Comparison of ENCODE assay signal across 8 cellular contexts in the genomic region with DNA sequence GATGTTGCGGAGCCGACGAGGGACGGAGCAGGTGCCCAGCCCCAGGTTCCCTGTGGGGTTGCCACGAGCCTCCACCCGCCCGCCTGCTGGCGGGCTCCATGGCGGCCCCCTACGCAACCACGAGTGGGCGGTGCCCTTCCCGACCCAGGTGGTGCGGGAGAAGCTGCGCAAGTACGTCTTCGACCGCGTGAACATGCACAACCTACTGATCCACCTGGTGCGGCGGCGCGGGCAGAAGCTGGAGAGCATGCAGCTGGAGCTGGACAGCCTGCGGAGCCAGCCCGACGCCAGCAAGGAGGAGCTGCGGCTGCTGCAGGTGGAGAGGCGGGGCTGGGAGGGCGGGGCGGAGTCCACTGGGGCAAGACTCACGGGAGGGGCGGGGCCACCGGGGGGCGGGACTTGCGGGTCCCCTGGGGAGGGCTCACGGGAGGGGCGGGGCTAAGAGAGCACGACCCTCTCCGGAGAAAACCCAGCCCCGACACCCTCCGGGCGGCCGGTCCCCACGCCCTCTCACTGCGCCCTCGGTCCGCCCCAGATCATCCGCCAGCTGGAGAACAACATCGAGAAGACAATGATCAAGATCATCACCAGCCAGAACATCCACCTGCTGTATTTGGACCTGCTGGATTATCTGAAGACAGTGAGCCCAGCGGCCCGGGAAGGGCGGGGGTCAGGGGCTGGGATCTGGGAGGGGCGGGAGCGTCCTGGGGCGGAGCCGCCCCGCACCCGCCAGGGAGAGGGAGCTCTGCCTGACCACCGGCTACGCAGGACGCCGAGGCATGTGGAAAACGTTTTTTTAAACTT. TPM values are rescaled to one million over a fixed set of nuclear protein-coding genes. Genes with fewer than 3 reads are reported as not detected.
DNase-seq lines count a peak whose midpoint lies in the region; ATAC-seq and TF ChIP-seq lines count a peak whose summit lies in the region.

No MANE protein-coding gene starts in this region.

- no peak overlapping the region for H3K18ac ChIP-seq in IMR-90 (ENCODE audit: low read depth, low read length)

- H3F3A ChIP-seq in PC-3 (ENCODE audit: low read length, unreplicated experiment): no peaks in the 10 kb centered on the region

- H3K4me3 ChIP-seq in IMR-90 (ENCODE audit: insufficient read depth, low read depth, low read length) (peak overlapping the region; percentile 37), PC-3 (ENCODE audit: low read length) (peak overlapping the region; percentile 69), brain microvascular endothelial cell (ENCODE audit: low read depth, low read length) (no peak overlapping the region)

- in situ Hi-C loops in IMR-90 (cut with MboI; ENCODE audit: low sequenced_read_pairs): no loop called here
- in situ Hi-C loops in brain microvascular endothelial cell (cut with HindIII; ENCODE audit: low pct_ligation_motif_present, low sequenced_read_pairs): loop anchor here (25.0 kb wide), 1 partner anchor 237 kb away; a partner anchor contains a TSS

- H3K9me1 ChIP-seq in IMR-90 (ENCODE audit: insufficient read depth, low read length): no peaks in the 10 kb centered on the region

- H3K4me2 ChIP-seq in IMR-90 (ENCODE audit: low read depth, low read length) (peak overlapping the region; percentile 88), PC-3 (ENCODE audit: low read length) (peak overlapping the region; percentile 95)

- H3K79me2 ChIP-seq in PC-3 (ENCODE audit: low read length): no peaks in the 10 kb centered on the region

- dilution Hi-C loops in IMR-90 (cut with HindIII; ENCODE audit: low sequenced_read_pairs, unreplicated experiment): no loop called here

- no peak overlapping the region for H2AK5ac ChIP-seq in IMR-90 (ENCODE audit: low read depth, low read length)

- H3K56ac ChIP-seq in IMR-90 (ENCODE audit: extremely low read depth, insufficient read depth, low read length): no peak overlapping the region

- H2BK120ac ChIP-seq in IMR-90 (ENCODE audit: low read depth, low read length): no peak overlapping the region

- H2BK20ac ChIP-seq in IMR-90 (ENCODE audit: low read depth, low read length): no peak overlapping the region

- H3K36me3 ChIP-seq in IMR-90 (ENCODE audit: control insufficient read depth, insufficient read depth, low read length) (no peaks in the 10 kb centered on the region), PC-3 (ENCODE audit: low read depth, low read length) (no peaks in the 10 kb centered on the region), brain microvascular endothelial cell (replicated peaks) (no peaks in the 10 kb centered on the region)

- intact Hi-C loops in IMR-90 (cut with micrococcal nuclease) (no loop called here), PC-3 (cut with micrococcal nuclease) (loop anchor here (1.0 kb wide), 1 partner anchor 9 kb away; a partner anchor contains a TSS)

- no peak overlapping the region for H3K14ac ChIP-seq in IMR-90 (replicated peaks; ENCODE audit: low read depth, low read length)

- no peak overlapping the region for H4K5ac ChIP-seq in IMR-90 (ENCODE audit: low read depth, low read length)

- no peak overlapping the region for H3K4ac ChIP-seq in IMR-90 (ENCODE audit: low read depth, low read length)

- H3K79me1 ChIP-seq in IMR-90 (ENCODE audit: low read depth in 1 of 2, low read length in 2 of 2): no peaks in the 10 kb centered on the region

- H3K27ac ChIP-seq in IMR-90 (ENCODE audit: insufficient read depth, low read length): no peak overlapping the region
- H3K27ac ChIP-seq in PC-3 (ENCODE audit: low read length): no peak overlapping the region
- H3K27ac ChIP-seq in epithelial cell of prostate: no peak overlapping the region
- H3K27ac ChIP-seq in brain microvascular endothelial cell: no peak overlapping the region

- no peak overlapping the region for H2AK9ac ChIP-seq in IMR-90 (replicated peaks; ENCODE audit: low read depth, low read length, poor library complexity)

- CTCF ChIA-PET in IMR-90 (lab: Yijun Ruan, JAX): no interaction called here
- CTCF ChIA-PET in PC-3 (lab: Charles Lee): interaction anchor here (0.6 to 1.1 kb wide), 3 partner anchors 42 to 247 kb away, joined by 3 to 4 read pairs (median 3); a partner anchor contains a TSS

- H3K27me3 ChIP-seq in IMR-90 (ENCODE audit: control insufficient read depth, insufficient read depth, low read length): peaks cover 37% of the 10 kb centered on the region
- H3K27me3 ChIP-seq in PC-3 (ENCODE audit: low read length): no peaks in the 10 kb centered on the region
- H3K27me3 ChIP-seq in brain microvascular endothelial cell (replicated peaks): peaks cover 2% of the 10 kb centered on the region

- no peak overlapping the region for H2BK15ac ChIP-seq in IMR-90 (ENCODE audit: low read depth, low read length)

- DNase-seq in GF-D8 (lab: John Stamatoyannopoulos, UW) (peak; percentile 49), IMR-90 (peak; percentile 24), PC-3 (peak; percentile 78), activated T-cell treated with anti-CD3 and anti-CD28 coated beads for 24 hours (ENCODE audit: low read depth) (peak; percentile 81), epithelial cell of prostate (ENCODE audit: low read depth, low spot score) (peak; percentile 48), myocyte (ENCODE audit: low read depth) (peak; percentile 46), brain microvascular endothelial cell (no peak)
- DNase-seq in stimulated activated CD8-positive, alpha-beta memory T cell treated with anti-CD3 and anti-CD28 coated beads, Interleukin-7, amount 100 ng/mL, for 1 hour (ENCODE audit: low read depth in 2 of 2): peak; percentile 79 to 83

- ATAC-seq in IMR-90 (ENCODE audit: low read depth) (peak; percentile 80), PC-3 (peak; percentile 55)

- TF ChIP-seq RAD21 in IMR-90 (IDR thresholded peaks at IDR 0.05; ENCODE audit: low read length): no peak

- BruUV-seq in IMR-90 (replicated peaks; lab: Mats Ljungman, UMichigan): no TSS peak
- BruUV-seq in PC-3 (replicated peaks; lab: Mats Ljungman, UMichigan): no TSS peak

- H3K4me1 ChIP-seq in IMR-90 (ENCODE audit: control insufficient read depth, insufficient read depth, low read length) (peaks cover 10% of the 10 kb centered on the region), PC-3 (ENCODE audit: insufficient read depth, low read length) (peaks cover 20% of the 10 kb centered on the region)

- no peaks in the 10 kb centered on the region for H3K9me2 ChIP-seq in PC-3 (replicated peaks; ENCODE audit: low read length)

- no peak overlapping the region for H3K9ac ChIP-seq in IMR-90 (ENCODE audit: low read depth, low read length)
- no peak overlapping the region for H3K9ac ChIP-seq in PC-3 (ENCODE audit: low read length)

- 1% methylated on average over 12 of the region's 63 CpGs; no CpG with 5 or more reads in 1 of the 2 experiments for WGBS in IMR-90 (ENCODE audit: extremely low coverage in 2 of 2, insufficient read length in 1 of 2), 2 experiments

- H4K91ac ChIP-seq in IMR-90 (ENCODE audit: insufficient read depth, low read depth, low read length): no peak overlapping the region

- TF ChIP-seq CTCF in IMR-90 (conservative IDR thresholded peaks at IDR 0.05; ENCODE audit: low read depth, low read length): no peak
- TF ChIP-seq CTCF in PC-3 (conservative IDR thresholded peaks at IDR 0.05; ENCODE audit: low read depth, low read length): no peak
- TF ChIP-seq CTCF in brain microvascular endothelial cell (IDR thresholded peaks at IDR 0.05; ENCODE audit: low read depth, low read length, missing control alignments): no peak

- H2BK5ac ChIP-seq in IMR-90 (ENCODE audit: low read depth, low read length, poor library complexity, severe bottlenecking): no peak overlapping the region

- peak overlapping the region; percentile 84 for H2AFZ ChIP-seq in IMR-90 (replicated peaks; ENCODE audit: low read length, poor library complexity)
- peak overlapping the region; percentile 77 for H2AFZ ChIP-seq in PC-3 (ENCODE audit: low read length)

- H4K8ac ChIP-seq in IMR-90 (ENCODE audit: low read depth in 2 of 2, low read length in 2 of 2): no peak overlapping the region

- TF ChIP-seq POLR2A in IMR-90 (IDR thresholded peaks at IDR 0.05; ENCODE audit: low read depth, low read length): no peak

- H3K9me3 ChIP-seq in IMR-90 (ENCODE audit: control insufficient read depth, insufficient read depth, low read length): no peaks in the 10 kb centered on the region
- H3K9me3 ChIP-seq in PC-3 (ENCODE audit: low read length): no peaks in the 10 kb centered on the region

- POLR2A ChIA-PET in IMR-90 (lab: Charles Lee; ENCODE audit: unreplicated experiment): no interaction called here
- POLR2A ChIA-PET in PC-3 (lab: Charles Lee; ENCODE audit: unreplicated experiment): interaction anchor here (0.6 kb wide), 2 partner anchors 40 to 351 kb away, joined by 5 to 6 read pairs; no protein-coding TSS in a partner anchor

- H3K23ac ChIP-seq in IMR-90 (ENCODE audit: low read depth, low read length): no peak overlapping the region

- peaks cover 8% of the 10 kb centered on the region for H4K20me1 ChIP-seq in IMR-90 (ENCODE audit: insufficient read depth, low read length)
- H4K20me1 ChIP-seq in PC-3 (ENCODE audit: low read length): no peaks in the 10 kb centered on the region

RNA-seq across cellular contexts. Expression of a gene that starts 3.9 kb away (rescaled TPM):
- total RNA-seq in IMR-90 (2012; rRNA removed) (under 0.01 TPM in 1 of 2 replicates, not detected in the other), PC-3 (2014; rRNA removed) (0.87 and 1.2 TPM in 2 replicates), myocyte (0.70 and 3.4 TPM in 2 replicates)
- 0.29 and 0.44 TPM in 2 replicates for polyA plus RNA-seq in IMR-90 (2012; rRNA removed)
- 0.45 TPM in 1 of 2 replicates, not detected in the other for polyA plus RNA-seq in IMR-90 (2012; cell fraction: cytosol; rRNA removed)
- 5.5 and 7.3 TPM in 2 replicates for polyA plus RNA-seq in IMR-90 (2012; cell fraction: nucleus; rRNA removed; ENCODE audit: low replicate concordance)
- 1.7 TPM for polyA plus RNA-seq in myocyte (2012)

RNA-seq across cellular contexts. Expression of a gene that starts 7.7 kb away (rescaled TPM):
- 43.9 and 47.5 TPM in 2 replicates for total RNA-seq in IMR-90 (2012; rRNA removed)
- 37.1 and 40.4 TPM in 2 replicates for polyA plus RNA-seq in IMR-90 (2012; rRNA removed)
- polyA plus RNA-seq in IMR-90 (2012; cell fraction: cytosol; rRNA removed): 20.9 and 39.1 TPM in 2 replicates
- 60.9 and 121 TPM in 2 replicates for polyA plus RNA-seq in IMR-90 (2012; cell fraction: nucleus; rRNA removed; ENCODE audit: low replicate concordance)
- total RNA-seq in PC-3 (2014; rRNA removed): 84.3 and 113 TPM in 2 replicates
- total RNA-seq in myocyte: 94.2 and 122 TPM in 2 replicates
- 88.8 TPM for polyA plus RNA-seq in myocyte (2012)

RNA-seq across cellular contexts. Expression of a gene that starts 8.9 kb away (rescaled TPM):
- 37.2 and 39.1 TPM in 2 replicates for total RNA-seq in IMR-90 (2012; rRNA removed)
- 72.6 and 77.8 TPM in 2 replicates for polyA plus RNA-seq in IMR-90 (2012; rRNA removed)
- 34.8 and 74.5 TPM in 2 replicates for polyA plus RNA-seq in IMR-90 (2012; cell fraction: cytosol; rRNA removed)
- 41.7 and 43.6 TPM in 2 replicates for polyA plus RNA-seq in IMR-90 (2012; cell fraction: nucleus; rRNA removed; ENCODE audit: low replicate concordance)
- 94.6 and 101 TPM in 2 replicates for total RNA-seq in PC-3 (2014; rRNA removed)
- total RNA-seq in myocyte: 63.9 and 81.6 TPM in 2 replicates
- 70.4 TPM for polyA plus RNA-seq in myocyte (2012)

RNA-seq across cellular contexts. Expression of a gene that starts 35.7 kb away (rescaled TPM):
- not detected in 2 replicates for total RNA-seq in IMR-90 (2012; rRNA removed)
- polyA plus RNA-seq in IMR-90 (2012; rRNA removed): not detected in 2 replicates
- not detected in 2 replicates for polyA plus RNA-seq in IMR-90 (2012; cell fraction: cytosol; rRNA removed)
- polyA plus RNA-seq in IMR-90 (2012; cell fraction: nucleus; rRNA removed; ENCODE audit: low replicate concordance): not detected in 2 replicates
- total RNA-seq in PC-3 (2014; rRNA removed): not detected in 2 replicates
- not detected in 2 replicates for total RNA-seq in myocyte
- not detected for polyA plus RNA-seq in myocyte (2012)

RNA-seq across cellular contexts. Expression of a gene that starts 42.0 kb away (rescaled TPM):
- total RNA-seq in IMR-90 (2012; rRNA removed) (not detected in 2 replicates), PC-3 (2014; rRNA removed) (not detected in 2 replicates), myocyte (0.21 TPM in 1 of 2 replicates, not detected in the other)
- polyA plus RNA-seq in IMR-90 (2012; rRNA removed): not detected in 2 replicates
- polyA plus RNA-seq in IMR-90 (2012; cell fraction: cytosol; rRNA removed): not detected in 2 replicates
- not detected in 2 replicates for polyA plus RNA-seq in IMR-90 (2012; cell fraction: nucleus; rRNA removed; ENCODE audit: low replicate concordance)
- 0.14 TPM for polyA plus RNA-seq in myocyte (2012)
